ENCODE assay signal across 8 cellular contexts in the genomic region with DNA sequence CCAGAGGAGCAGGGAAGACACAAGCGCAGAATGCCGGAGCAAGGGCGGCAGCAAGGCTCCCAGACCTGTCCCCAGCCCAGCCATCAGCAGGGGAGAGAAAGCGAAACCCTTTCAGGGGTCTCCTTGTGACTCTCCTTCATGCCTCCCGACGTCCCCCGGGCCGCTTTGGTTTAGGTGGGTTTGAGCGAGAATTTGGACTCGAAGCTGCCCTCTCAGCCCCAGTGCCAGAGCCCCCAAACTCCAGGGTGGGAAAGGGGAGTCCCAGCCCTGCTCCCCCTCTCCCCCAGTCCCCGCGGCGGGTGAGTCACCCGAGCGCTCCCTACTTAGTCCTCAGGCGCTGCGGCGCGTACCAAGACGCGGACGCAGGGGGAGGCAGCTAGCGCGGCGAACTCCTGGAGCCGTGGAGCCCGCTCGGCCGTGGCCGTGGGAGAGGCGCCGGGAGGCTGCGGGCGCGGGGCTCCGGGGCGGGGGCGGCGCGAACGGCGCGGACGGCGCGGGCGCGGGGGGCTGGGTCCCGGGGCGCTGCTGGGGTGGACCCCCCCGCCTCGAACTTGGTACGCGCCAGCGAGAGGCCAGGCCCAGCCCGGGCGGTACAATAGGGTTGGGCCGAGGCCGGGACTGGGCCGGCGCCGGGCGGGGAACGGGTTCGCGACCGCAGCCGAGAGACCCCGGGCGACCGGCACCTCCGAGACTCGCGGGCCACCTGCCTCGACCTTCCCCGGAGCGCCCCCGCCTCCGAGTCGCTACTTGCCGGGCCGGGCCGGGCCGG. TPM values are rescaled to one million over a fixed set of nuclear protein-coding genes. Genes with fewer than 3 reads are reported as not detected.
DNase-seq lines count a peak whose midpoint lies in the region; ATAC-seq and TF ChIP-seq lines count a peak whose summit lies in the region.

A gene (plus strand): TSS at position 601 of the 769 bp plus-strand sequence. CDS start 258 bp downstream, outside the sequence.

- H2BK15ac ChIP-seq in mesenchymal stem cell (ENCODE audit: low read depth, poor library complexity, severe bottlenecking), result peak within 1 kb of the TSS; percentile 99

- H2AFZ ChIP-seq in mesenchymal stem cell (ENCODE audit: low read depth, low read length), result peak within 1 kb of the TSS; percentile 29

- peak within 1 kb of the TSS; percentile 99 for H4K91ac ChIP-seq in mesenchymal stem cell (ENCODE audit: low read length)

- peaks cover 4% of the 10 kb centered on the region for H3K79me1 ChIP-seq in mesenchymal stem cell (replicated peaks; ENCODE audit: low read length, poor library complexity, severe bottlenecking)

- no peaks in the 10 kb centered on the region for H3K36me3 ChIP-seq in effector memory CD4-positive, alpha-beta T cell (ENCODE audit: control insufficient read depth, insufficient read depth, low read length)
- peaks cover 17 to 23% of the 10 kb centered on the region in 2 experiments for H3K36me3 ChIP-seq in mesenchymal stem cell (ENCODE audit: control insufficient read depth in 1 of 2, insufficient read depth in 2 of 2, low read depth in 1 of 2, low read length in 2 of 2)

- peak within 1 kb of the TSS in 1 of 2 experiments; percentile 91 for H3K23ac ChIP-seq in mesenchymal stem cell (ENCODE audit: low read length in 2 of 2)

- no peaks in the 10 kb centered on the region for H3K9me3 ChIP-seq in effector memory CD4-positive, alpha-beta T cell (ENCODE audit: control insufficient read depth, low read length)
- no peaks in the 10 kb centered on the region for H3K9me3 ChIP-seq in mesenchymal stem cell (ENCODE audit: control insufficient read depth, low read length)

- in situ Hi-C loops in GM18951 (cut with MboI; ENCODE audit: low sequenced_read_pairs, unreplicated experiment), result no loop called here

- 0% methylated on average over 27 of the region's 84 CpGs for WGBS in mesenchymal stem cell

- H3K27me3 ChIP-seq in effector memory CD4-positive, alpha-beta T cell (replicated peaks; ENCODE audit: control insufficient read depth, insufficient read depth, low read length, poor library complexity, severe bottlenecking), result no peaks in the 10 kb centered on the region
- H3K27me3 ChIP-seq in mesenchymal stem cell (ENCODE audit: control insufficient read depth in 1 of 2, insufficient read depth in 1 of 2, low read length in 2 of 2), result no peaks in the 10 kb centered on the region

- POLR2A ChIA-PET in activated CD8-positive, alpha-beta memory T cell treated with anti-CD3 and anti-CD28 coated beads for 36 hours (lab: Charles Lee), result interaction anchor here (1.1 to 2.6 kb wide), 3 partner anchors 14 to 68 kb away, joined by 3 to 11 read pairs (median 5); a partner anchor contains a TSS

- peak within 1 kb of the TSS; percentile 98 to 99 for H3K4ac ChIP-seq in mesenchymal stem cell (ENCODE audit: low read depth in 1 of 2, low read length in 2 of 2)

- peak within 1 kb of the TSS; percentile 100 for H3K9ac ChIP-seq in mesenchymal stem cell (ENCODE audit: low read length)

- H3K18ac ChIP-seq in mesenchymal stem cell (ENCODE audit: low read depth in 1 of 2, low read length in 2 of 2), result peak within 1 kb of the TSS; percentile 99

- H2BK12ac ChIP-seq in mesenchymal stem cell (ENCODE audit: low read length in 2 of 2), result peak within 1 kb of the TSS; percentile 68 to 97

- peak within 1 kb of the TSS; percentile 97 for H3K27ac ChIP-seq in effector memory CD4-positive, alpha-beta T cell (ENCODE audit: insufficient read depth, low read length, poor library complexity, severe bottlenecking)
- H3K27ac ChIP-seq in mesenchymal stem cell (ENCODE audit: low read length, poor library complexity, severe bottlenecking), result peak within 1 kb of the TSS; percentile 85

- H3K4me3 ChIP-seq in AG09309 (ENCODE audit: control insufficient read depth, low read depth, low read length), result peak within 1 kb of the TSS; percentile 99
- peak within 1 kb of the TSS; percentile 91 for H3K4me3 ChIP-seq in effector memory CD4-positive, alpha-beta T cell (ENCODE audit: insufficient read depth, low read depth, low read length, poor library complexity, severe bottlenecking)
- H3K4me3 ChIP-seq in mesenchymal stem cell (ENCODE audit: insufficient read depth in 1 of 2, low read depth in 1 of 2, low read length in 2 of 2), result peak within 1 kb of the TSS; percentile 93 to 98

- ATAC-seq in HG03354 (IDR thresholded peaks at IDR 0.05; ENCODE audit: poor library complexity, severe bottlenecking, unreplicated experiment), result peak; percentile 63

- peak within 1 kb of the TSS; percentile 69 for H2AK5ac ChIP-seq in mesenchymal stem cell (ENCODE audit: low read length, severe bottlenecking)

- no peak for TF ChIP-seq CTCF in AG09309 (IDR thresholded peaks at IDR 0.05; ENCODE audit: control insufficient read depth, insufficient read depth, low read depth, low read length, missing control alignments)

- CTCF ChIA-PET in activated CD8-positive, alpha-beta memory T cell treated with anti-CD3 and anti-CD28 coated beads for 36 hours (lab: Charles Lee), result interaction anchor here (0.5 to 1.9 kb wide), 5 partner anchors 32 to 145 kb away, joined by 3 to 9 read pairs (median 3); no protein-coding TSS in a partner anchor

- H2BK5ac ChIP-seq in mesenchymal stem cell (ENCODE audit: low read depth, low read length, poor library complexity, severe bottlenecking), result peak within 1 kb of the TSS; percentile 89

- DNase-seq in AG09309 (ENCODE audit: low read depth) (no peak), NCI-H82 treated with DMSO at 0.1 percent for 48 hours (lab: John Stamatoyannopoulos, UW; ENCODE audit: unreplicated experiment) (peak; percentile 29), mesenchymal stem cell (peak; percentile 88)
- DNase-seq in effector memory CD4-positive, alpha-beta T cell, result peak; percentile 73 to 84 (median 80)
- DNase-seq in stimulated activated CD8-positive, alpha-beta memory T cell treated with anti-CD3 and anti-CD28 coated beads, Interleukin-15, amount 100 ng/mL, for 1 hour (ENCODE audit: low read depth), result peak; percentile 62

- H3K14ac ChIP-seq in mesenchymal stem cell (ENCODE audit: low read length in 2 of 2), result peak within 1 kb of the TSS in 1 of 2 experiments; percentile 93

- peak within 1 kb of the TSS; percentile 100 for H2BK120ac ChIP-seq in mesenchymal stem cell (ENCODE audit: low read depth, low read length)

- peaks cover 68% of the 10 kb centered on the region for H3K4me1 ChIP-seq in effector memory CD4-positive, alpha-beta T cell (ENCODE audit: control insufficient read depth, insufficient read depth, low read length, poor library complexity, severe bottlenecking)
- peaks cover 42% of the 10 kb centered on the region for H3K4me1 ChIP-seq in mesenchymal stem cell (ENCODE audit: control insufficient read depth, insufficient read depth, low read depth, low read length)

- peak; percentile 87 for TF ChIP-seq POLR2A in GM18951 (IDR thresholded peaks at IDR 0.05; ENCODE audit: extremely low read depth, insufficient read depth, insufficient read length)

- peak within 1 kb of the TSS; percentile 95 for H4K8ac ChIP-seq in mesenchymal stem cell (ENCODE audit: low read length)

- H3K4me2 ChIP-seq in mesenchymal stem cell (ENCODE audit: low read length, poor library complexity, severe bottlenecking), result peak within 1 kb of the TSS; percentile 96

RNA-seq across cellular contexts. Expression of the gene that starts here (rescaled TPM):
- 100 to 1,000 TPM; 172 to 174 TPM for total RNA-seq in activated CD8-positive, alpha-beta memory T cell treated with anti-CD3 and anti-CD28 coated beads for 36 hours
- polyA plus RNA-seq in mesenchymal stem cell (2013, experiment 1 of 2), result 97.8 TPM
- polyA plus RNA-seq in mesenchymal stem cell (2013, experiment 2 of 2), result 97.8 TPM
